Comparison of ENCODE assay signal across 14 cellular contexts in genomic region chr6:116102856-116103255, GRCh38. TPM values are rescaled to one million over a fixed set of nuclear protein-coding genes. Genes with fewer than 3 reads are reported as not detected.
DNase-seq lines count a peak whose midpoint lies in the region; ATAC-seq and TF ChIP-seq lines count a peak whose summit lies in the region.
"Had no signal": no experiment of that assay in that cellular context is flagged by ENCODE, and none has a peak within 500 bp of the region (broad histone marks: within the 10 kb centered on the region; RNA-seq: fewer than 3 reads in every experiment).

No MANE protein-coding gene starts in this region.

- H3K36me3 Mint-ChIP-seq in stimulated activated naive CD8-positive, alpha-beta T cell treated with anti-CD3 and anti-CD28 coated beads, Interleukin-15, Interleukin-2, amounts not matched to agents 100 ng/mL and 50 ng/mL, for 24 hours (ENCODE audit: low read depth), result peaks cover 17% of the 10 kb centered on the region

- H3K27me3 Mint-ChIP-seq in stimulated activated naive CD8-positive, alpha-beta T cell treated with anti-CD3 and anti-CD28 coated beads, Interleukin-15, Interleukin-2, amounts not matched to agents 100 ng/mL and 50 ng/mL, for 24 hours, result no peaks in the 10 kb centered on the region

- peaks cover 65% of the 10 kb centered on the region for H3K4me1 Mint-ChIP-seq in stimulated activated naive CD8-positive, alpha-beta T cell treated with anti-CD3 and anti-CD28 coated beads, Interleukin-15, Interleukin-2, amounts not matched to agents 100 ng/mL and 50 ng/mL, for 24 hours (ENCODE audit: low read depth)

- H3K9me2 ChIP-seq in PC-9 (ENCODE audit: insufficient read depth), result no peaks in the 10 kb centered on the region

- peak overlapping the region; percentile 41 for H3K27ac Mint-ChIP-seq in stimulated activated naive CD8-positive, alpha-beta T cell treated with anti-CD3 and anti-CD28 coated beads, Interleukin-15, Interleukin-2, amounts not matched to agents 100 ng/mL and 50 ng/mL, for 24 hours

- no peaks in the 10 kb centered on the region for H3K9me3 Mint-ChIP-seq in stimulated activated naive CD8-positive, alpha-beta T cell treated with anti-CD3 and anti-CD28 coated beads, Interleukin-15, Interleukin-2, amounts not matched to agents 100 ng/mL and 50 ng/mL, for 24 hours
- H3K9me3 Mint-ChIP-seq: activated CD4-positive, alpha-beta T cell treated with anti-CD3 and anti-CD28 coated beads, Interleukin-2, amount 10 ng/mL, durations not matched to agents 7 days and 5 days had no signal

- no peaks in the 10 kb centered on the region for H3K27me3 ChIP-seq in PC-9 (ENCODE audit: insufficient read depth, low read depth)
- no peaks in the 10 kb centered on the region for H3K27me3 ChIP-seq in foreskin keratinocyte

- H3K27ac ChIP-seq in PC-9 (no peak overlapping the region), foreskin keratinocyte (no peak overlapping the region)
- H3K27ac ChIP-seq: SK-N-MC had no signal

- H3K36me3 ChIP-seq in PC-9 (ENCODE audit: low read depth), result 0 out of 2 replicates have a peak, but pooled peaks cover 4% of the 10 kb centered on the region

- ATAC-seq in stimulated activated naive CD8-positive, alpha-beta T cell treated with anti-CD3 and anti-CD28 coated beads, Interleukin-15, Interleukin-2, amounts not matched to agents 100 U/mL and 50 U/mL, for 24 hours, result no peak
- no peak for ATAC-seq in foreskin keratinocyte

- POLR2A ChIA-PET in PC-9 (lab: Charles Lee; ENCODE audit: unreplicated experiment), result interaction anchor here (0.6 kb wide), 1 partner anchor 166 kb away, joined by 3 read pairs; no protein-coding TSS in a partner anchor

- no peak for DNase-seq in stimulated activated naive CD8-positive, alpha-beta T cell treated with anti-CD3 and anti-CD28 coated beads, Interleukin-15, Interleukin-2, amounts not matched to agents 100 U/mL and 50 U/mL, for 24 hours
- DNase-seq in PC-9, result no peak
- DNase-seq in globus pallidus (ENCODE audit: low spot score), result peak; percentile 27
- DNase-seq in SW 1271 (lab: John Stamatoyannopoulos, UW), result no peak
- no peak for DNase-seq in activated effector memory CD4-positive, alpha-beta T cell treated with Interleukin-2 at 50 U/mL for 16 hours
- no peak for DNase-seq in T1000 (lab: John Stamatoyannopoulos, UW)
- no peak for DNase-seq in foreskin keratinocyte
- DNase-seq: activated CD4-positive, alpha-beta T cell treated with anti-CD3 and anti-CD28 coated beads, Interleukin-2, amount 10 ng/mL, durations not matched to agents 7 days and 5 days; foreskin fibroblast; kidney glomerular epithelial cell; NCI-H1092 treated with DMSO at 0.1 percent for 48 hours had no signal

- no peak overlapping the region for H3K4me3 ChIP-seq in PC-9

- H2AFZ ChIP-seq in PC-9, result no peak overlapping the region

- peaks cover 22% of the 10 kb centered on the region for H3K79me2 ChIP-seq in PC-9 (ENCODE audit: low read depth)

- intact Hi-C loops in PC-9 (cut with micrococcal nuclease; ENCODE audit: unreplicated experiment), result loop anchor here (10.0 kb wide), 1 partner anchor 208 kb away; no protein-coding TSS in a partner anchor

- peak overlapping the region; percentile 58 for H3K4me3 Mint-ChIP-seq in stimulated activated naive CD8-positive, alpha-beta T cell treated with anti-CD3 and anti-CD28 coated beads, Interleukin-15, Interleukin-2, amounts not matched to agents 100 ng/mL and 50 ng/mL, for 24 hours

- no TSS peak for BruUV-seq in PC-9 (replicated peaks; lab: Mats Ljungman, UMichigan)

- no peaks in the 10 kb centered on the region for H3K9me3 ChIP-seq in PC-9 (ENCODE audit: insufficient read depth, low read depth)

- H3K4me1 ChIP-seq in PC-9 (replicated peaks; ENCODE audit: insufficient read depth) (peaks cover 22% of the 10 kb centered on the region), foreskin keratinocyte (peaks cover 13% of the 10 kb centered on the region)

- CTCF ChIA-PET in PC-9 (lab: Charles Lee), result no interaction called here

- TF ChIP-seq CTCF in PC-9 (conservative IDR thresholded peaks at IDR 0.05), result no peak
- TF ChIP-seq CTCF in foreskin keratinocyte (conservative IDR thresholded peaks at IDR 0.05), result no peak

- H4K20me1 ChIP-seq in PC-9 (ENCODE audit: insufficient read depth), result no peaks in the 10 kb centered on the region

- H3K4me2 ChIP-seq in PC-9, result peak overlapping the region; percentile 82

- H3F3A ChIP-seq in PC-9 (ENCODE audit: insufficient read depth, low read depth), result peaks cover 19% of the 10 kb centered on the region; the same call in 1 of the 2 replicates

RNA-seq across cellular contexts. Expression of gene NT5DC1, which starts 2.2 kb away (rescaled TPM):
- total RNA-seq in PC-9 (2021), result 33.2 and 33.5 TPM in 2 replicates
- total RNA-seq in foreskin keratinocyte, result 21.0 and 26.4 TPM in 2 replicates
- 16.4 and 19.2 TPM in 2 replicates for polyA plus RNA-seq in foreskin keratinocyte

RNA-seq across cellular contexts. Expression of gene COL10A1, which starts 23.1 kb away (rescaled TPM):
- total RNA-seq in PC-9 (2021), result not detected in 2 replicates
- not detected in 2 replicates for total RNA-seq in foreskin keratinocyte
- not detected in 2 replicates for polyA plus RNA-seq in foreskin keratinocyte
- total RNA-seq: activated CD4-positive, alpha-beta T cell treated with anti-CD3 and anti-CD28 coated beads, Interleukin-2, amount 10 ng/mL, durations not matched to agents 7 days and 5 days had no signal
- polyA plus RNA-seq: smooth muscle cell had no signal

RNA-seq across cellular contexts. Expression of gene FRK, which starts 42.2 kb away (rescaled TPM):
- 14.4 and 17.2 TPM in 2 replicates for total RNA-seq in PC-9 (2021)
- 2.5 and 3.4 TPM in 2 replicates for total RNA-seq in foreskin keratinocyte
- 0.41 and 0.45 TPM in 2 replicates for polyA plus RNA-seq in foreskin keratinocyte
